In the genomic region with DNA sequence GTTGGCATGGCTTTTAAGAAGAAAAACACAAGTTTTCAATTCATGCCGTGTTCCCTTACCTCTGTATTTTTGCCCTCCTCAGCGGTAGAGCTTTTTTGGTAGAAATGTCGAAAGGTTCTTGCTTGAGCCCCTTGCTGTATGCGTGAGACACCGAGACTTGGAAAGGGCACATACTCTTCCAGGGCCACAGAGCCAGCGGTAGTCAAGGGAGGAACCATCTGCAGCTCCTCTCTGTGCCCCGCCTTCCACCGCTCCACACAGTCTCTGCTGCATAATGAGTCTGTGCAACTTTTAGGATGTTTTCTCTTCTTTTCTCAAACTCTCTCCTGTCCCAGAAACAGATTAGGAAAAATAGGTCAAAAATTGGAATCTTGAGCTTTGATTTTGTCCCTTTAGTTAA, we compare ENCODE assay signal across 1 cellular context.
TF ChIP-seq lines count a peak whose summit lies in the region.

No MANE protein-coding gene starts in this region.

TF ChIP-seq in WTC11, 78 proteins besides CTCF, POLR2A, EP300 and RAD21 (continued from another document):
- TF ChIP-seq ZNF532 (CRISPR knock-in tag; IDR thresholded peaks at IDR 0.05; ENCODE audit: borderline replicate concordance): no peak
- no peak for TF ChIP-seq TP53 (CRISPR knock-in tag; IDR thresholded peaks at IDR 0.05)
- TF ChIP-seq GABPB1 (CRISPR knock-in tag; IDR thresholded peaks at IDR 0.05): no peak
- TF ChIP-seq SMAD3 (CRISPR knock-in tag; IDR thresholded peaks at IDR 0.05; ENCODE audit: borderline replicate concordance): no peak
- no peak for TF ChIP-seq NR2C2 (CRISPR knock-in tag; IDR thresholded peaks at IDR 0.05)
- TF ChIP-seq OVOL2 (CRISPR knock-in tag; IDR thresholded peaks at IDR 0.05; ENCODE audit: borderline replicate concordance): no peak
- TF ChIP-seq ZNF281 (CRISPR knock-in tag; IDR thresholded peaks at IDR 0.05): no peak
